In the genomic region with DNA sequence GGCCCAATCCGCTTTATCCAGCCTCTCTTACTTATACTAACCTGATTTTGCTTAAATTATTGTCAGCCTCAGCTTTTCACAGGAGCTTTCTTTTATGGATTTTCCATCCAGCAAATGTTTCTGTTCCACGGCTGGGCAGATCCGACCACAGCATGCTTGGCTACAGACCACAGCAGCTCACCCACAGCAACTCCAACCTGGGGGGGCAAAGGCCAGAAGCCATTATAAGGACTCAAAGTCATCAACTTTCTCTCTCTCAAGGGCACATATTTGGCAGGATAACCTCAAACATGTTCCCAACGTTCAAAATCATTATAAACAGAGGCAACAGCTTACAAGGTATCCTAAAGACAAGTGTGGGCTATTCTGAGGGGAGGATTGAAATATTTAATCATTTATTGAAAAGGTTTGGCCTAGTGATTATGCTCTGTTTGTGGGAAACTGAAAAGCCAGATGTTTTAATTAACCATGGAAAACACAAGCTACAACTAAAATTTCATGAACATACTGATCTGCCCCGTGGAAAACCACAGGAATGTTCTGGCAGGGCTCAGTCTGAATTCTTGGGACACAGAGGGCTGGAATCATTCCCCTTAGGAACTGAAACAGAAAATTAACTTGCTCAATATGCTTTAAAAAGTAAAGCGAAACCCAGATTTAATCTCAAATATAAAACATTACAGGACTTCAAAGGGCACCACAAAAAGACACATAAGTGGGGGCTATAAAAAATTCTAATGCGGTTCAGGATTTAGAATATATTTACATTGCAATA, we compare ENCODE assay signal across 9 cellular contexts.
A peak's percentile ranks its signal among the peaks of the same experiment; 100 is the strongest.
DNase-seq lines count a peak whose midpoint lies in the region; ATAC-seq and TF ChIP-seq lines count a peak whose summit lies in the region.
"Had no signal": no experiment of that assay in that cellular context is flagged by ENCODE, and none has a peak within 500 bp of the region (broad histone marks: within the 10 kb centered on the region; RNA-seq: fewer than 3 reads in every experiment).

No MANE protein-coding gene starts in this region.

- 31 to 49% methylated on average over 6 to 7 of the region's 7 CpGs for WGBS in transverse colon (ENCODE audit: low coverage in 1 of 2), 2 donors

- peak overlapping the region; percentile 81 to 89 (median 82) for H3K27ac ChIP-seq in transverse colon

- no peak for TF ChIP-seq CTCF in transverse colon (IDR thresholded peaks at IDR 0.05)

- no peaks in the 10 kb centered on the region for H3K27me3 ChIP-seq in transverse colon

- H3K36me3 ChIP-seq in transverse colon, result no peaks in the 10 kb centered on the region

- no peak overlapping the region for H3K4me3 ChIP-seq in transverse colon

- TF ChIP-seq POLR2A in transverse colon (IDR thresholded peaks at IDR 0.05), result no peak

- TF ChIP-seq EP300 in transverse colon (IDR thresholded peaks at IDR 0.05; ENCODE audit: low read depth), result no peak

- intact Hi-C loops in transverse colon (cut with DNase I; ENCODE audit: low total_unique reads), result loop anchor here (5.0 kb wide), 1 partner anchor 74 kb away; no protein-coding TSS in a partner anchor

- in situ Hi-C loops in transverse colon (cut with MboI; ENCODE audit: low pct_ligation_motif_present in 1 of 4, low pct_unique_long_range_greater_than_20kb in 1 of 4, low sequenced_read_pairs in 3 of 4), result no loop called here

- peaks cover 18 to 48% (median 36%) of the 10 kb centered on the region in 4 donors for H3K4me1 ChIP-seq in transverse colon

- H3K9me3 ChIP-seq in transverse colon, result no peaks in the 10 kb centered on the region

- DNase-seq in LHCN-M2 (ENCODE audit: low read depth) (peak; percentile 96), dermis microvascular lymphatic vessel endothelial cell (ENCODE audit: low read depth in 2 of 2) (peak; percentile 54 to 62), lung microvascular endothelial cell (ENCODE audit: low read depth in 2 of 2) (peak; percentile 83 to 87), transverse colon (peak; percentile 39), NCI-H2171 treated with DMSO at 0.1 percent for 48 hours (lab: John Stamatoyannopoulos, UW) (no peak)
- DNase-seq: activated CD8-positive, alpha-beta memory T cell treated with anti-CD3 and anti-CD28 coated beads, Interleukin-2, amount 50 U/mL, for 4 hours had no signal

- ATAC-seq in esophagus mucosa (no peak), GM21390 (IDR thresholded peaks at IDR 0.05; ENCODE audit: unreplicated experiment) (no peak), HG03139 (IDR thresholded peaks at IDR 0.05; ENCODE audit: unreplicated experiment) (no peak)
